1 cellular context compared by ENCODE assay signal in the genomic region with DNA sequence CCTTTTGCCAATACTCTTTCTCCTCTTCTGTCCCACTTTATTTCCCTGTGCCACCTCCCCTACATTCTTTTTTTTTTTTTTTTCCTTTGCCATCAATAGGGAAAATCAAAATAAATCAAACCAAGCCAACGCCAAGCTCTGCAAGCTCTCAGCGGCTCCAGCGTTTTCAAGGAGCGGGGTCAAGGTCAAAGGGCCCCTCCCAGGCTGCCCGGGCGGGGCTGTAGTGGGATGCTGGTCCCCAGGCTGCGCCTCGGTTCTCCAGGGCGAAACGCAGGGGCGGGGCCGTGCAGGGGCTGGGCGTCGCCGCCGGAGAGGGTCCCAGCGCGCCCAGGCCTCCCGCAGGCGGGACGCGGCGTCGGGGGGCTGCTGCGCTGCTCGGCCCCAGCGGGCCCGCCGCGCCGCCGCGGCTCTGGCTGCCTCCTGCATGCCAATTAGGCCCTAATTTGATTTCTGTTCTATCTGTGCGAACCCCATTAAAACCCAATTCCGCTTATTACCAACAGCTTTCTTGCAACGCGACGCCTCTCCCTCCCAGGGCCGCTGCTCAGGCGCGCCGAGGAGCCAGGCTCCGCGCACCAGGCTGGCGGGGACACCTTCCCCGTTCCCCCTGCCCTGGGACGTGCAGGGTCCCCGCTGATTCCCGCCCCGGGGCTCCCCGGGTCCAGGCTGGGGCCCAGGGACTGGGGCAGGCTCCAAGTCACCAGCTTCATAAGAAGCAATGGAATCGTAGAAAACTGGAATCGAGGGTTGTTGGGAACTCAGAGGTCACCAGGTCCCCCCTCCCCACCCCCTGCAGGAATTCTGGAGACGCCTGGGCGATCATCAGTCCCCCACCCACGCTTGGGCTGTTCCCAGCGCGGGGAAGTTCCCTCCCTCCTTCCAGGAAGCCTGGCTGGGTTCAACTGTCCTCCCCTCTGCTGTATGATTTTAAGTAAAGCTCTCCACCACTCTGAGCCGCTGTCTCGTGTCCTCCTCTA.
TF ChIP-seq lines count a peak whose summit lies in the region.

No MANE protein-coding gene starts in this region.

TF ChIP-seq in K562, 482 proteins besides CTCF, POLR2A, EP300 and RAD21 (continued from another document and continues in another):
- TF ChIP-seq, protein P1, sequence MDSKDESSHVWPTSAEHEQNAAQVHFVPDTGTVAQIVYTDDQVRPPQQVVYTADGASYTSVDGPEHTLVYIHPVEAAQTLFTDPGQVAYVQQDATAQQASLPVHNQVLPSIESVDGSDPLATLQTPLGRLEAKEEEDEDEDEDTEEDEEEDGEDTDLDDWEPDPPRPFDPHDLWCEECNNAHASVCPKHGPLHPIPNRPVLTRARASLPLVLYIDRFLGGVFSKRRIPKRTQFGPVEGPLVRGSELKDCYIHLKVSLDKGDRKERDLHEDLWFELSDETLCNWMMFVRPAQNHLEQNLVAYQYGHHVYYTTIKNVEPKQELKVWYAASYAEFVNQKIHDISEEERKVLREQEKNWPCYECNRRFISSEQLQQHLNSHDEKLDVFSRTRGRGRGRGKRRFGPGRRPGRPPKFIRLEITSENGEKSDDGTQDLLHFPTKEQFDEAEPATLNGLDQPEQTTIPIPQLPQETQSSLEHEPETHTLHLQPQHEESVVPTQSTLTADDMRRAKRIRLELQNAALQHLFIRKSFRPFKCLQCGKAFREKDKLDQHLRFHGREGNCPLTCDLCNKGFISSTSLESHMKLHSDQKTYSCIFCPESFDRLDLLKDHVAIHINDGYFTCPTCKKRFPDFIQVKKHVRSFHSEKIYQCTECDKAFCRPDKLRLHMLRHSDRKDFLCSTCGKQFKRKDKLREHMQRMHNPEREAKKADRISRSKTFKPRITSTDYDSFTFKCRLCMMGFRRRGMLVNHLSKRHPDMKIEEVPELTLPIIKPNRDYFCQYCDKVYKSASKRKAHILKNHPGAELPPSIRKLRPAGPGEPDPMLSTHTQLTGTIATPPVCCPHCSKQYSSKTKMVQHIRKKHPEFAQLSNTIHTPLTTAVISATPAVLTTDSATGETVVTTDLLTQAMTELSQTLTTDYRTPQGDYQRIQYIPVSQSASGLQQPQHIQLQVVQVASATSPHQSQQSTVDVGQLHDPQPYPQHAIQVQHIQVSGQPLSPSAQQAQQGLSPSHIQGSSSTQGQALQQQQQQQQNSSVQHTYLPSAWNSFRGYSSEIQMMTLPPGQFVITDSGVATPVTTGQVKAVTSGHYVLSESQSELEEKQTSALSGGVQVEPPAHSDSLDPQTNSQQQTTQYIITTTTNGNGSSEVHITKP (IDR thresholded peaks at IDR 0.05; ENCODE audit: partially characterized antibody) = peak; percentile 80
- TF ChIP-seq CXXC5 (CRISPR knock-in tag; IDR thresholded peaks at IDR 0.05) (peak; percentile 39; the same call in 1 of the 2 replicates), NFYB (IDR thresholded peaks at IDR 0.05; ENCODE audit: extremely low read depth, insufficient read length) (no peak), JUN (IDR thresholded peaks at IDR 0.05; ENCODE audit: borderline replicate concordance, low read depth, low read length) (no peak), JUN (CRISPR knock-in tag; IDR thresholded peaks at IDR 0.05; ENCODE audit: borderline replicate concordance) (no peak), PHF21A (IDR thresholded peaks at IDR 0.05; ENCODE audit: borderline replicate concordance, low read depth) (peak; percentile 58; the same call in 1 of the 2 replicates), TEAD2 (tag; IDR thresholded peaks at IDR 0.05) (no peak), HDAC6 (IDR thresholded peaks at IDR 0.05; ENCODE audit: low read depth, low read length) (no peak), ZNF586 (CRISPR knock-in tag; conservative IDR thresholded peaks at IDR 0.05) (no peak), GABPA (tag; conservative IDR thresholded peaks at IDR 0.05; ENCODE audit: low read depth) (no peak), BRF2 (IDR thresholded peaks at IDR 0.05; ENCODE audit: borderline replicate concordance, insufficient read depth, insufficient read length) (no peak), RBFOX2 (IDR thresholded peaks at IDR 0.05; ENCODE audit: low read depth, low read length) (peak; percentile 42; the same call in 1 of the 2 replicates), FUS (optimal IDR thresholded peaks at IDR 0.05; ENCODE audit: low read depth, low read length) (no peak), TOE1 (IDR thresholded peaks at IDR 0.05; ENCODE audit: borderline replicate concordance) (no peak), TOE1 (CRISPR knock-in tag; IDR thresholded peaks at IDR 0.05; ENCODE audit: borderline replicate concordance, low read depth) (no peak), L3MBTL2 (IDR thresholded peaks at IDR 0.05) (peak; percentile 55; the same call in 1 of the 2 replicates), PHF8 (IDR thresholded peaks at IDR 0.05; ENCODE audit: borderline replicate concordance, low read length) (peak; percentile 52; the same call in 1 of the 2 replicates), KLF10 (CRISPR knock-in tag; IDR thresholded peaks at IDR 0.05) (no peak), TAF15 (IDR thresholded peaks at IDR 0.05; ENCODE audit: low read depth, low read length) (no peak), ZNF311 (CRISPR knock-in tag; IDR thresholded peaks at IDR 0.05) (no peak), ZNF699 (CRISPR knock-in tag; IDR thresholded peaks at IDR 0.05; ENCODE audit: insufficient replicate concordance) (no peak), CREB1 (IDR thresholded peaks at IDR 0.05) (no peak), CREB1 (CRISPR knock-in tag; IDR thresholded peaks at IDR 0.05) (0 out of 2 replicates have a peak, but pooled peaks have one; percentile 23), BRD4 (IDR thresholded peaks at IDR 0.05) (no peak), KHSRP (IDR thresholded peaks at IDR 0.05) (no peak), PML (IDR thresholded peaks at IDR 0.05; ENCODE audit: low read length) (no peak), MEF2D (tag; conservative IDR thresholded peaks at IDR 0.05; ENCODE audit: low read depth) (no peak), ESRRA (IDR thresholded peaks at IDR 0.05; ENCODE audit: borderline replicate concordance, low read depth) (peak; percentile 92), SREBF2 (CRISPR knock-in tag; IDR thresholded peaks at IDR 0.05) (no peak), MTA3 (IDR thresholded peaks at IDR 0.05; ENCODE audit: borderline replicate concordance) (0 out of 2 replicates have a peak, but pooled peaks have one; percentile 35), SREBF1 (IDR thresholded peaks at IDR 0.05; ENCODE audit: borderline replicate concordance, low read depth, low read length) (no peak), TAL1 (IDR thresholded peaks at IDR 0.05) (no peak), PTRF (tag; IDR thresholded peaks at IDR 0.05) (no peak), ZNF3 (CRISPR knock-in tag; IDR thresholded peaks at IDR 0.05) (no peak), FOXJ3 (CRISPR knock-in tag; IDR thresholded peaks at IDR 0.05) (no peak), U2AF1 (optimal IDR thresholded peaks at IDR 0.05; ENCODE audit: low read depth, low read length) (no peak), CREB3 (tag; conservative IDR thresholded peaks at IDR 0.05; ENCODE audit: low read depth) (no peak), HDAC1 (IDR thresholded peaks at IDR 0.05) (no peak), CTCFL (IDR thresholded peaks at IDR 0.05; ENCODE audit: borderline replicate concordance, insufficient read depth, low read depth, low read length, poor library complexity, severe bottlenecking) (no peak), ZNF592 (IDR thresholded peaks at IDR 0.05) (no peak), SMAD1 (IDR thresholded peaks at IDR 0.05; ENCODE audit: low read depth, low read length, partially characterized antibody) (no peak)
- TF ChIP-seq, protein P2, sequence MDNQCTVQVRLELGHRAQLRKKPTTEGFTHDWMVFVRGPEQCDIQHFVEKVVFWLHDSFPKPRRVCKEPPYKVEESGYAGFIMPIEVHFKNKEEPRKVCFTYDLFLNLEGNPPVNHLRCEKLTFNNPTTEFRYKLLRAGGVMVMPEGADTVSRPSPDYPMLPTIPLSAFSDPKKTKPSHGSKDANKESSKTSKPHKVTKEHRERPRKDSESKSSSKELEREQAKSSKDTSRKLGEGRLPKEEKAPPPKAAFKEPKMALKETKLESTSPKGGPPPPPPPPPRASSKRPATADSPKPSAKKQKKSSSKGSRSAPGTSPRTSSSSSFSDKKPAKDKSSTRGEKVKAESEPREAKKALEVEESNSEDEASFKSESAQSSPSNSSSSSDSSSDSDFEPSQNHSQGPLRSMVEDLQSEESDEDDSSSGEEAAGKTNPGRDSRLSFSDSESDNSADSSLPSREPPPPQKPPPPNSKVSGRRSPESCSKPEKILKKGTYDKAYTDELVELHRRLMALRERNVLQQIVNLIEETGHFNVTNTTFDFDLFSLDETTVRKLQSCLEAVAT (IDR thresholded peaks at IDR 0.05) = no peak
- TF ChIP-seq, protein P3, sequence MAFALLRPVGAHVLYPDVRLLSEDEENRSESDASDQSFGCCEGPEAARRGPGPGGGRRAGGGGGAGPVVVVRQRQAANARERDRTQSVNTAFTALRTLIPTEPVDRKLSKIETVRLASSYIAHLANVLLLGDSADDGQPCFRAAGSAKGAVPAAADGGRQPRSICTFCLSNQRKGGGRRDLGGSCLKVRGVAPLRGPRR (CRISPR knock-in tag; IDR thresholded peaks at IDR 0.05) = no peak
- TF ChIP-seq, protein P4, sequence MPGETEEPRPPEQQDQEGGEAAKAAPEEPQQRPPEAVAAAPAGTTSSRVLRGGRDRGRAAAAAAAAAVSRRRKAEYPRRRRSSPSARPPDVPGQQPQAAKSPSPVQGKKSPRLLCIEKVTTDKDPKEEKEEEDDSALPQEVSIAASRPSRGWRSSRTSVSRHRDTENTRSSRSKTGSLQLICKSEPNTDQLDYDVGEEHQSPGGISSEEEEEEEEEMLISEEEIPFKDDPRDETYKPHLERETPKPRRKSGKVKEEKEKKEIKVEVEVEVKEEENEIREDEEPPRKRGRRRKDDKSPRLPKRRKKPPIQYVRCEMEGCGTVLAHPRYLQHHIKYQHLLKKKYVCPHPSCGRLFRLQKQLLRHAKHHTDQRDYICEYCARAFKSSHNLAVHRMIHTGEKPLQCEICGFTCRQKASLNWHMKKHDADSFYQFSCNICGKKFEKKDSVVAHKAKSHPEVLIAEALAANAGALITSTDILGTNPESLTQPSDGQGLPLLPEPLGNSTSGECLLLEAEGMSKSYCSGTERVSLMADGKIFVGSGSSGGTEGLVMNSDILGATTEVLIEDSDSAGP (CRISPR knock-in tag; IDR thresholded peaks at IDR 0.05) = no peak
